Comparison of ENCODE assay signal across 2 cellular contexts in the genomic region with DNA sequence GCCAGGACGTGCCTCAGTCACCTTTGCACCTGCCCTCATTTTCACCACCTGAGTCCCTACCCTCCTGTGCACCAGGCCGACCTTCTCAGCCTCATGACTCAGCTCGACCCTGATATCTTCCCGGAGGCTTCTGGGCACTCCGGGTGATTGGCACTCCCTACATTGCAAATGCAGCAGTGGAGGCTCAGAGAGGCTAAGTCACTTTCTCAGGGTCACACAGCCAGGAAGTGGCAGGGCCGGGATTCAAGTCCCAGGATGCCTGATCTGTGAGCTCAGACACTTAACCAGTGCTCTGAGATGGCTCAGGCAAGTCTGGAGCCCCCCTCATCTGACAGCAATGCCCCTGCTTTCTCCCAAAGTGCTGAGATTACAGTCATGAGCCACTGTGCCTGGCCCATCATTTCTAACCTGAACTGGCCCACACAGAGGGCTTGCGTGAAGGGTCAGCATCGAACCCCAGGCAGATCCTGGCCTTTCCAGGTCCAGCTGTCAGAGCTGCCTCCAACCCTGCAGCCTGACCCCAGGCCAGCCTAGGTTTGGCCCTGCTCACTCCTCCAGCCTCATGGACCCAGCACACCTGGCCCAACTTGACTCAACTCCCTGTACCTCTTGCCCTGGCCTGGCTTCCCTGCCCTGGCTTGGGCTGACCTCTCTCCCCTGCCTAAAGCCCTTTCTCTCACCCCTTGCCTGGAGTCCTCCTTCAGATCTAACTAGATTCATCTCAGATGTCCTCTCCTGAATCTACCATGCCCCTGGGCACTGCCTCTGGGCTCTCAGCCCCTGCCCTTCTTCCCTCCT.
A peak's percentile ranks its signal among the peaks of the same experiment; 100 is the strongest.
TF ChIP-seq lines count a peak whose summit lies in the region.

No MANE protein-coding gene starts in this region.

TF ChIP-seq in A549, 52 proteins besides CTCF, POLR2A, EP300 and RAD21:
- peak; percentile 49 for TF ChIP-seq ZFP36 (IDR thresholded peaks at IDR 0.05; ENCODE audit: borderline replicate concordance, partially characterized antibody)
- no peak for TF ChIP-seq CHD2 (IDR thresholded peaks at IDR 0.05; ENCODE audit: low read length, partially characterized antibody)
- TF ChIP-seq CBX2 (IDR thresholded peaks at IDR 0.05; ENCODE audit: borderline replicate concordance, low read depth), result no peak

TF ChIP-seq in K562, 482 proteins besides CTCF, POLR2A, EP300 and RAD21:
- TF ChIP-seq PML (IDR thresholded peaks at IDR 0.05; ENCODE audit: low read length) (no peak), RBM25 (IDR thresholded peaks at IDR 0.05; ENCODE audit: low read depth, low read length, severe bottlenecking) (peak; percentile 64), BCOR (IDR thresholded peaks at IDR 0.05) (0 out of 2 replicates have a peak, but pooled peaks have one; percentile 13)
